Comparison of ENCODE assay signal across 9 cellular contexts in genomic region chr13:110575322-110576069, GRCh38. TPM values are rescaled to one million over a fixed set of nuclear protein-coding genes. Genes with fewer than 3 reads are reported as not detected.
DNase-seq lines count a peak whose midpoint lies in the region; ATAC-seq and TF ChIP-seq lines count a peak whose summit lies in the region.
"Had no signal": no experiment of that assay in that cellular context is flagged by ENCODE, and none has a peak within 500 bp of the region (broad histone marks: within the 10 kb centered on the region; RNA-seq: fewer than 3 reads in every experiment).

No MANE protein-coding gene starts in this region.

- TF ChIP-seq CTCF in NB4 (IDR thresholded peaks at IDR 0.05; ENCODE audit: low read depth, low read length) (no peak), body of pancreas (IDR thresholded peaks at IDR 0.05) (peak in 2 of 7 experiments; percentile 6 to 25), A673 (conservative IDR thresholded peaks at IDR 0.05; ENCODE audit: low read depth, low read length) (no peak)

- intact Hi-C loops in body of pancreas (cut with DNase I) (no loop called here), A673 (cut with micrococcal nuclease; ENCODE audit: unreplicated experiment) (no loop called here)

- 64 to 66% methylated on average over 15 of the region's 15 CpGs for WGBS in body of pancreas, 2 donors

- H3K4me3 ChIP-seq in NB4 (ENCODE audit: low read depth, low read length) (no peak overlapping the region), body of pancreas (no peak overlapping the region), A673 (ENCODE audit: low read depth, low read length, poor library complexity, severe bottlenecking) (no peak overlapping the region)

- no peaks in the 10 kb centered on the region for H3K9me3 ChIP-seq in body of pancreas
- no peaks in the 10 kb centered on the region for H3K9me3 ChIP-seq in A673 (ENCODE audit: low read depth, low read length, poor library complexity, severe bottlenecking)

- peaks cover 28% of the 10 kb centered on the region for H3K4me1 ChIP-seq in body of pancreas
- no peaks in the 10 kb centered on the region for H3K4me1 ChIP-seq in A673 (ENCODE audit: insufficient read depth, low read length, poor library complexity, severe bottlenecking)

- ATAC-seq in HG02642 (IDR thresholded peaks at IDR 0.05; ENCODE audit: poor library complexity, unreplicated experiment), result peak; percentile 80
- ATAC-seq in body of pancreas, result no peak

- POLR2A ChIA-PET in A673 (lab: Charles Lee; ENCODE audit: low non-redundant PET), result no interaction called here

- BruUV-seq in A673 (replicated peaks; lab: Mats Ljungman, UMichigan), result no TSS peak

- peak; percentile 26 to 30 for DNase-seq in activated T-cell treated with anti-CD3 and anti-CD28 coated beads, Interleukin-2, amount 50 U/mL, for 48 hours
- DNase-seq in activated T-cell treated with anti-CD3 and anti-CD28 coated beads for 4 hours, result no peak
- DNase-seq in NB4 (ENCODE audit: low read depth), result peak; percentile 88
- peak in 3 of 4 donors; percentile 41 to 50 (median 50) for DNase-seq in body of pancreas
- peak; percentile 38 for DNase-seq in pons (ENCODE audit: low spot score)
- DNase-seq in A673 (ENCODE audit: low spot score), result no peak
- no peak for DNase-seq in HPDE6-E6E7 (ENCODE audit: extremely low spot score)

- no peak for TF ChIP-seq POLR2A in NB4 (IDR thresholded peaks at IDR 0.05; ENCODE audit: extremely low read depth, insufficient read length)
- no peak for TF ChIP-seq POLR2A in body of pancreas (IDR thresholded peaks at IDR 0.05)

- H3K36me3 ChIP-seq in body of pancreas (replicated peaks in 1 of 2; ENCODE audit: insufficient read depth in 1 of 2, low read depth in 2 of 2) (no peaks in the 10 kb centered on the region), A673 (ENCODE audit: insufficient read depth, low read length, poor library complexity, severe bottlenecking) (no peaks in the 10 kb centered on the region)

- H3K27me3 ChIP-seq in body of pancreas (no peaks in the 10 kb centered on the region), A673 (replicated peaks; ENCODE audit: insufficient read depth, low read depth, low read length, poor library complexity) (peaks cover 19% of the 10 kb centered on the region)

- CTCF ChIA-PET in A673 (lab: Charles Lee), result no interaction called here

- H3K27ac ChIP-seq in body of pancreas, result peak overlapping the region in 2 of 4 donors; percentile 81 to 83
- no peak overlapping the region for H3K27ac ChIP-seq in A673 (ENCODE audit: low read depth, low read length, poor library complexity, severe bottlenecking)

RNA-seq across cellular contexts. Expression of gene RAB20, which starts 14.0 kb away (rescaled TPM):
- total RNA-seq in body of pancreas, result 10 to 100 TPM; 23.1 to 35.5 TPM
- total RNA-seq in A673 (2021), result 0.88 and 1.2 TPM in 2 replicates
- total RNA-seq: CD4-positive, CD25-positive, alpha-beta regulatory T cell had no signal

RNA-seq across cellular contexts. Expression of gene NAXD, which starts 39.8 kb away (rescaled TPM):
- total RNA-seq in body of pancreas, result 10 to 100 TPM; 23.4 to 27.5 TPM
- total RNA-seq in A673 (2021), result 27.9 and 32.0 TPM in 2 replicates

Comparison
In these comparisons a context has a peak if more than half of its experiments do, and no peak if none do; other contexts are left out.
1. DNase-seq: peak in activated T-cell treated with anti-CD3 and anti-CD28 coated beads, Interleukin-2, amount 50 U/mL, for 48 hours (2 of 2), NB4 (single experiment), body of pancreas (3 of 4) and pons (single experiment); none in activated T-cell treated with anti-CD3 and anti-CD28 coated beads for 4 hours (single experiment), A673 (single experiment) and HPDE6-E6E7 (single experiment).
2. RNA of gene RAB20, which starts 14.0 kb away (total RNA-seq): 23.1 to 35.5 TPM in body of pancreas; 0.88 to 1.2 TPM in A673; every median in the first group is over 10 times any median in the second.